In genomic region chr10:62130948-62131347, GRCh38 we compare ENCODE assay signal across 12 cellular contexts.
DNase-seq lines count a peak whose midpoint lies in the region; ATAC-seq and TF ChIP-seq lines count a peak whose summit lies in the region.
"Had no signal": no experiment of that assay in that cellular context is flagged by ENCODE, and none has a peak within 500 bp of the region (broad histone marks: within the 10 kb centered on the region; RNA-seq: fewer than 3 reads in every experiment).

No MANE protein-coding gene starts in this region.

- DNase-seq in AG09319 (ENCODE audit: extremely low read depth, low read depth) (peak; percentile 59), MG63 (peak; percentile 84), dedifferentiated amniotic fluid mesenchymal stem cell (ENCODE audit: extremely low spot score) (peak; percentile 17), left lung (no peak), inferior parietal cortex (ENCODE audit: extremely low spot score) (no peak), NCI-H748 treated with DMSO at 0.1 percent for 48 hours (lab: John Stamatoyannopoulos, UW) (no peak)
- no peak for DNase-seq in activated T-cell treated with anti-CD3 and anti-CD28 coated beads, Interleukin-2, amount 50 U/mL, for 4 hours
- no peak for DNase-seq in activated T-helper 2 cell treated with anti-CD3 and anti-CD28 coated beads, Interferon-gamma antibody, Interleukin-2, Interleukin-4, amounts not matched to agents 10 μg/mL and 5 μg/mL and 100 μg/mL, durations not matched to agents 14 hours and 24 hours and 36 hours (ENCODE audit: low spot score)
- DNase-seq: activated CD4-positive, alpha-beta T cell treated with anti-CD3 and anti-CD28 coated beads for 4 hours; CD4-positive, alpha-beta memory T cell; NCI-H1048; NCI-H526 treated with DMSO at 0.1 percent for 48 hours had no signal

- no peak overlapping the region for H3K27ac Mint-ChIP-seq in activated T-helper 2 cell treated with anti-CD3 and anti-CD28 coated beads, Interferon-gamma antibody, Interleukin-2, Interleukin-4, amounts not matched to agents 10 μg/mL and 5 μg/mL and 100 μg/mL, durations not matched to agents 14 hours and 24 hours and 36 hours

- H3K36me3 ChIP-seq in MG63 (no peaks in the 10 kb centered on the region), left lung (no peaks in the 10 kb centered on the region)

- H3K27me3 ChIP-seq in MG63 (no peaks in the 10 kb centered on the region), left lung (no peaks in the 10 kb centered on the region)

- no peaks in the 10 kb centered on the region; the same call in 1 of the 2 replicates for H3K9me3 ChIP-seq in MG63
- peaks cover 0 to 4% of the 10 kb centered on the region in 2 donors for H3K9me3 ChIP-seq in left lung

- H3K36me3 Mint-ChIP-seq in activated T-cell treated with anti-CD3 and anti-CD28 coated beads, Interleukin-2, amount 50 U/mL, for 4 hours (ENCODE audit: insufficient read depth): peaks cover 3% of the 10 kb centered on the region
- peaks cover 22% of the 10 kb centered on the region for H3K36me3 Mint-ChIP-seq in activated T-helper 2 cell treated with anti-CD3 and anti-CD28 coated beads, Interferon-gamma antibody, Interleukin-2, Interleukin-4, amounts not matched to agents 10 μg/mL and 5 μg/mL and 100 μg/mL, durations not matched to agents 14 hours and 24 hours and 36 hours (ENCODE audit: low read depth)

- peaks cover 12% of the 10 kb centered on the region for H3K9me3 Mint-ChIP-seq in activated T-cell treated with anti-CD3 and anti-CD28 coated beads, Interleukin-2, amount 50 U/mL, for 4 hours
- H3K9me3 Mint-ChIP-seq in activated T-helper 2 cell treated with anti-CD3 and anti-CD28 coated beads, Interferon-gamma antibody, Interleukin-2, Interleukin-4, amounts not matched to agents 10 μg/mL and 5 μg/mL and 100 μg/mL, durations not matched to agents 14 hours and 24 hours and 36 hours: peaks cover 23% of the 10 kb centered on the region

- no peaks in the 10 kb centered on the region for H3K27me3 Mint-ChIP-seq in activated T-cell treated with anti-CD3 and anti-CD28 coated beads, Interleukin-2, amount 50 U/mL, for 4 hours (ENCODE audit: low read depth)
- H3K27me3 Mint-ChIP-seq in activated T-helper 2 cell treated with anti-CD3 and anti-CD28 coated beads, Interferon-gamma antibody, Interleukin-2, Interleukin-4, amounts not matched to agents 10 μg/mL and 5 μg/mL and 100 μg/mL, durations not matched to agents 14 hours and 24 hours and 36 hours (ENCODE audit: low read depth): no peaks in the 10 kb centered on the region
- H3K27me3 Mint-ChIP-seq: CD4-positive, alpha-beta memory T cell had no signal

- no peaks in the 10 kb centered on the region for H3K4me1 ChIP-seq in left lung

- H3K4me1 Mint-ChIP-seq in activated T-cell treated with anti-CD3 and anti-CD28 coated beads, Interleukin-2, amount 50 U/mL, for 4 hours (ENCODE audit: low read depth): peaks cover 9% of the 10 kb centered on the region
- H3K4me1 Mint-ChIP-seq in activated T-helper 2 cell treated with anti-CD3 and anti-CD28 coated beads, Interferon-gamma antibody, Interleukin-2, Interleukin-4, amounts not matched to agents 10 μg/mL and 5 μg/mL and 100 μg/mL, durations not matched to agents 14 hours and 24 hours and 36 hours (ENCODE audit: low read depth): peaks cover 13% of the 10 kb centered on the region

- no peak for TF ChIP-seq CTCF in AG09319 (IDR thresholded peaks at IDR 0.05; ENCODE audit: low read depth, low read length)
- TF ChIP-seq CTCF in left lung (IDR thresholded peaks at IDR 0.05): no peak

- H3K4me3 ChIP-seq in MG63: no peak overlapping the region
- H3K4me3 ChIP-seq in left lung: no peak overlapping the region

- intact Hi-C loops in left lung (cut with DNase I): no loop called here
- intact Hi-C loops in activated T-helper 2 cell treated with anti-CD3 and anti-CD28 coated beads, Interferon-gamma antibody, Interleukin-2, Interleukin-4, amounts not matched to agents 10 μg/mL and 5 μg/mL and 100 μg/mL, durations not matched to agents 14 hours and 24 hours and 36 hours (cut with micrococcal nuclease): no loop called here

- peak; percentile 35 for ATAC-seq in left lung
- ATAC-seq in activated T-cell treated with anti-CD3 and anti-CD28 coated beads, Interleukin-2, amount 50 U/mL, for 4 hours: no peak

- H3K4me3 Mint-ChIP-seq in activated T-cell treated with anti-CD3 and anti-CD28 coated beads, Interleukin-2, amount 50 U/mL, for 4 hours: no peak overlapping the region
- no peak overlapping the region for H3K4me3 Mint-ChIP-seq in activated T-helper 2 cell treated with anti-CD3 and anti-CD28 coated beads, Interferon-gamma antibody, Interleukin-2, Interleukin-4, amounts not matched to agents 10 μg/mL and 5 μg/mL and 100 μg/mL, durations not matched to agents 14 hours and 24 hours and 36 hours (ENCODE audit: low read depth)

- no peak overlapping the region for H3K27ac ChIP-seq in left lung

Comparison
In these comparisons a context has a peak if more than half of its experiments do, and no peak if none do; other contexts are left out.
1. DNase-seq: peak in AG09319 (single experiment), MG63 (single experiment) and dedifferentiated amniotic fluid mesenchymal stem cell (single experiment); none in left lung (0 of 2), inferior parietal cortex (single experiment), activated T-cell treated with anti-CD3 and anti-CD28 coated beads, Interleukin-2, amount 50 U/mL, for 4 hours (single experiment), NCI-H748 treated with DMSO at 0.1 percent for 48 hours (single experiment) and activated T-helper 2 cell treated with anti-CD3 and anti-CD28 coated beads, Interferon-gamma antibody, Interleukin-2, Interleukin-4, amounts not matched to agents 10 μg/mL and 5 μg/mL and 100 μg/mL, durations not matched to agents 14 hours and 24 hours and 36 hours (single experiment).